17 cellular contexts compared by ENCODE assay signal in the genomic region with DNA sequence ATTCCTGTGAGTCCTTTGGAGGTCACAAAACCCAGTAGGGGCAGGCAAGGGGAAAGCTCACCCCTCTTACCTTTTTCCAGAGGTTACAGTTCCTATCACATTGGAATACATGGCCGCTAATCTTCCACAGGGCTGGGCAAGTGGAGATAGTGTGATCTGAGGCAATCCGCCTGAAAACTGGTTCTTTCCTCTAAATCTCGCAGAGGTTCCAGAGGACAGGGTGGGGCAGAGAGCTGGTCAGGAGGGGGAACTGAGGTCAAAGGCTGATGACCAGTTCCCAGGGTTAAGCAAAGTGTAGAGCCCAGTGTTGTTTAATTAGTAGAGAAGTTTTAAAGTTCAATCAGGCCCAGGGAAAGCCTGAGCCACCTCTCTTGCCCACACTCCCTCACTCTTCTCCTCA. TPM values are rescaled to one million over a fixed set of nuclear protein-coding genes. Genes with fewer than 3 reads are reported as not detected.
A peak's percentile ranks its signal among the peaks of the same experiment; 100 is the strongest.
DNase-seq lines count a peak whose midpoint lies in the region; ATAC-seq and TF ChIP-seq lines count a peak whose summit lies in the region.
"Had no signal": no experiment of that assay in that cellular context is flagged by ENCODE, and none has a peak within 500 bp of the region (broad histone marks: within the 10 kb centered on the region; RNA-seq: fewer than 3 reads in every experiment).

A gene (minus strand): TSS at position 179 of the 400 bp plus-strand sequence. CDS start 68 bp downstream, at position 111.

- H3K4ac ChIP-seq in H9 (ENCODE audit: low read depth, low read length): no peak within 1 kb of the TSS

- no peak within 1 kb of the TSS for H3K4me2 ChIP-seq in H9 (ENCODE audit: insufficient read depth, insufficient read length, low read length)
- no peak within 1 kb of the TSS for H3K4me2 ChIP-seq in osteoblast (ENCODE audit: insufficient read depth, low read length)
- H3K4me2 ChIP-seq: A549 had no signal

- H3K9me3 Mint-ChIP-seq in H9 (no peaks in the 10 kb centered on the region), WTC11 (no peaks in the 10 kb centered on the region)
- no peaks in the 10 kb centered on the region for H3K9me3 Mint-ChIP-seq in stimulated activated effector memory CD8-positive, alpha-beta T cell treated with anti-CD3 and anti-CD28 coated beads, Interleukin-12 subunit alpha, Interleukin-12 subunit beta, amount 100 ng/mL, for 72 hours
- H3K9me3 Mint-ChIP-seq: CD8-positive, alpha-beta T cell had no signal

- H2BK15ac ChIP-seq in H9 (ENCODE audit: low read depth, low read length): no peak within 1 kb of the TSS

- H2BK120ac ChIP-seq in H9 (ENCODE audit: low read depth, low read length, poor library complexity, severe bottlenecking): no peak within 1 kb of the TSS

- H3K4me1 ChIP-seq in H9 (ENCODE audit: insufficient read depth, low read length) (no peaks in the 10 kb centered on the region), osteoblast (ENCODE audit: insufficient read depth, low read length) (no peaks in the 10 kb centered on the region)
- H3K4me1 ChIP-seq: A549, BE2C had no signal

- no peak within 1 kb of the TSS for H3K4me3 ChIP-seq in osteoblast (ENCODE audit: insufficient read depth, low read length)
- H3K4me3 ChIP-seq: A549 had no signal

- H3T11ph ChIP-seq in H9 (ENCODE audit: low read length): no peak within 1 kb of the TSS

- TF ChIP-seq CTCF in H9 (conservative IDR thresholded peaks at IDR 0.05): no peak
- TF ChIP-seq CTCF in WTC11 (IDR thresholded peaks at IDR 0.05): no peak
- TF ChIP-seq CTCF in osteoblast (IDR thresholded peaks at IDR 0.05; ENCODE audit: extremely low read depth, low read depth, low read length): no peak

- peaks cover 3% of the 10 kb centered on the region; the same call in 1 of the 2 replicates for H3K27me3 Mint-ChIP-seq in H9 (ENCODE audit: low read depth)
- H3K27me3 Mint-ChIP-seq in WTC11 (ENCODE audit: low read depth): no peaks in the 10 kb centered on the region

- H2BK12ac ChIP-seq in H9 (ENCODE audit: insufficient read length, low read depth, low read length): no peak within 1 kb of the TSS

- POLR2A ChIA-PET in WTC11 (lab: Charles Lee): no interaction called here

- no CpG with 5 or more reads among the region's 3 CpGs for WGBS in H9 (ENCODE audit: extremely low coverage, insufficient read length, low lambda C conversion rate)

- no peaks in the 10 kb centered on the region for H3K23me2 ChIP-seq in H9 (ENCODE audit: insufficient read length, low read depth, low read length, poor library complexity, severe bottlenecking)

- H3K27ac ChIP-seq in H9 (ENCODE audit: insufficient read length, low read depth, low read length) (no peak within 1 kb of the TSS), osteoblast (ENCODE audit: low read depth, low read length) (no peak within 1 kb of the TSS)
- H3K27ac ChIP-seq: A549, C4-2B had no signal

- ATAC-seq in WTC11 (no peak), left lobe of liver (peak; percentile 77)
- no peak for ATAC-seq in stimulated activated effector memory CD8-positive, alpha-beta T cell treated with anti-CD3 and anti-CD28 coated beads, Interleukin-12 subunit alpha, Interleukin-12 subunit beta, amount 100 ng/mL, for 72 hours
- ATAC-seq: A549; CD8-positive, alpha-beta T cell; HCT116 had no signal

- H2BK20ac ChIP-seq in H9 (ENCODE audit: low read depth, low read length, poor library complexity, severe bottlenecking): no peak within 1 kb of the TSS

- H2BK5ac ChIP-seq in H9 (ENCODE audit: insufficient read length, low read length): no peak within 1 kb of the TSS

- H2AK5ac ChIP-seq in H9 (ENCODE audit: insufficient read length, low read length): no peak within 1 kb of the TSS

- H3K9me3 ChIP-seq in H9 (ENCODE audit: control insufficient read depth, low read depth, low read length) (no peaks in the 10 kb centered on the region), osteoblast (ENCODE audit: low read depth, low read length) (no peaks in the 10 kb centered on the region)
- H3K9me3 ChIP-seq: A549, BE2C had no signal

- H3K4me3 Mint-ChIP-seq in H9 (no peak within 1 kb of the TSS), WTC11 (no peak within 1 kb of the TSS)
- H3K4me3 Mint-ChIP-seq in stimulated activated effector memory CD8-positive, alpha-beta T cell treated with anti-CD3 and anti-CD28 coated beads, Interleukin-12 subunit alpha, Interleukin-12 subunit beta, amount 100 ng/mL, for 72 hours: no peak within 1 kb of the TSS
- H3K4me3 Mint-ChIP-seq: CD8-positive, alpha-beta T cell had no signal

- CTCF ChIA-PET in WTC11 (lab: Charles Lee): no interaction called here

- H3K36me3 Mint-ChIP-seq in H9 (ENCODE audit: insufficient read depth in 1 of 3, low read depth in 3 of 3): no peaks in the 10 kb centered on the region
- H3K36me3 Mint-ChIP-seq in WTC11: no peaks in the 10 kb centered on the region
- no peaks in the 10 kb centered on the region for H3K36me3 Mint-ChIP-seq in stimulated activated effector memory CD8-positive, alpha-beta T cell treated with anti-CD3 and anti-CD28 coated beads, Interleukin-12 subunit alpha, Interleukin-12 subunit beta, amount 100 ng/mL, for 72 hours
- H3K36me3 Mint-ChIP-seq: CD8-positive, alpha-beta T cell had no signal

- no peaks in the 10 kb centered on the region for H3K79me1 ChIP-seq in H9 (ENCODE audit: insufficient read depth, low read depth, low read length, poor library complexity, severe bottlenecking)

- H2AFZ ChIP-seq in H9 (ENCODE audit: low read length): no peak within 1 kb of the TSS
- no peak within 1 kb of the TSS for H2AFZ ChIP-seq in osteoblast (ENCODE audit: low read length)

- H3K18ac ChIP-seq in H9 (ENCODE audit: insufficient read length, low read depth, low read length): no peak within 1 kb of the TSS

- no peak within 1 kb of the TSS for H3K9ac ChIP-seq in H9 (ENCODE audit: extremely low read depth, insufficient read length, low read length)

- H3K14ac ChIP-seq in H9 (ENCODE audit: insufficient read depth, low read length): no peak within 1 kb of the TSS

- H4K8ac ChIP-seq in H9 (replicated peaks; ENCODE audit: insufficient read length, low read depth, low read length): no peak within 1 kb of the TSS

- no peaks in the 10 kb centered on the region for H3K36me3 ChIP-seq in osteoblast (ENCODE audit: insufficient read depth, low read length)
- H3K36me3 ChIP-seq: BE2C had no signal

- no peak within 1 kb of the TSS for H3K23ac ChIP-seq in H9 (ENCODE audit: insufficient read length, low read depth, low read length)

- no peak within 1 kb of the TSS for H4K5ac ChIP-seq in H9 (ENCODE audit: insufficient read length, low read depth, low read length)

- no peaks in the 10 kb centered on the region for H4K20me1 ChIP-seq in H9 (ENCODE audit: control insufficient read depth, insufficient read depth, insufficient read length)
- no peaks in the 10 kb centered on the region for H4K20me1 ChIP-seq in osteoblast (ENCODE audit: insufficient read depth, low read length)

- H3K56ac ChIP-seq in H9 (ENCODE audit: insufficient read length, low read depth, low read length): no peak within 1 kb of the TSS

- no peaks in the 10 kb centered on the region for H3K79me2 ChIP-seq in H9 (ENCODE audit: insufficient read depth, low read length)
- no peaks in the 10 kb centered on the region for H3K79me2 ChIP-seq in osteoblast (ENCODE audit: insufficient read depth, low read length)

- no peak for DNase-seq in H9
- DNase-seq in WTC11 (ENCODE audit: low spot score): no peak
- DNase-seq in left lobe of liver (ENCODE audit: low spot score): peak; percentile 87
- DNase-seq in stimulated activated effector memory CD8-positive, alpha-beta T cell treated with anti-CD3 and anti-CD28 coated beads, Interleukin-12 subunit alpha, Interleukin-12 subunit beta, amount 100 ng/mL, for 72 hours (ENCODE audit: low spot score in 2 of 2): no peak
- DNase-seq in osteoblast (ENCODE audit: insufficient read length, low spot score, missing footprints): no peak
- no peak for DNase-seq in A172 (ENCODE audit: low spot score)
- DNase-seq in stimulated activated CD4-positive, alpha-beta T cell treated with anti-CD3 and anti-CD28 coated beads, Interleukin-4, amount 100 ng/mL, for 1 hour: no peak
- DNase-seq: BE2C; CD8-positive, alpha-beta T cell; COR-L47; DND-41; GF-D8; IMR-90 had no signal

- H3K27me3 ChIP-seq in H9 (ENCODE audit: insufficient read depth, low read length): no peaks in the 10 kb centered on the region
- H3K27me3 ChIP-seq in osteoblast (ENCODE audit: insufficient read depth, low read length): no peaks in the 10 kb centered on the region
- H3K27me3 ChIP-seq: BE2C had no signal

- H4K91ac ChIP-seq in H9 (ENCODE audit: insufficient read length, low read depth, low read length): no peak within 1 kb of the TSS

- H3K27ac Mint-ChIP-seq in H9: peak within 1 kb of the TSS in 2 of 3 experiments; percentile 6 to 56; a peak in 1 of 7 replicates
- peak within 1 kb of the TSS; percentile 52; the same call in 1 of the 2 replicates for H3K27ac Mint-ChIP-seq in WTC11
- peak within 1 kb of the TSS; percentile 55 for H3K27ac Mint-ChIP-seq in stimulated activated effector memory CD8-positive, alpha-beta T cell treated with anti-CD3 and anti-CD28 coated beads, Interleukin-12 subunit alpha, Interleukin-12 subunit beta, amount 100 ng/mL, for 72 hours
- H3K27ac Mint-ChIP-seq: CD8-positive, alpha-beta T cell had no signal

- H3K4me1 Mint-ChIP-seq in H9 (no peaks in the 10 kb centered on the region), WTC11 (no peaks in the 10 kb centered on the region)
- H3K4me1 Mint-ChIP-seq in stimulated activated effector memory CD8-positive, alpha-beta T cell treated with anti-CD3 and anti-CD28 coated beads, Interleukin-12 subunit alpha, Interleukin-12 subunit beta, amount 100 ng/mL, for 72 hours: no peaks in the 10 kb centered on the region

TF ChIP-seq in WTC11, 78 proteins besides CTCF, POLR2A, EP300 and RAD21:
- TF ChIP-seq ATF1 (CRISPR knock-in tag; IDR thresholded peaks at IDR 0.05) (no peak), GABPB1 (CRISPR knock-in tag; IDR thresholded peaks at IDR 0.05) (peak; percentile 43; the same call in 1 of the 2 replicates)

RNA-seq across cellular contexts. Expression of the gene that starts here (rescaled TPM):
- not detected in 2 replicates for total RNA-seq in H9 (2021)
- total RNA-seq in WTC11 (2021): 0.57 to 1.0 TPM (median 0.69 TPM) in 3 replicates
- total RNA-seq in left lobe of liver: 2,515 TPM
- under 0.01 TPM in 1 of 2 replicates, not detected in the other for total RNA-seq in osteoblast
- total RNA-seq in A172 (2014; rRNA removed; shearing (Covaris generic)): not detected in 2 replicates
- total RNA-seq: CD8-positive, alpha-beta T cell; H4; IMR-90 had no signal

Comparison
In these comparisons a context has a peak if more than half of its experiments do, and no peak if none do; other contexts are left out.
1. RNA of the gene that starts here (total RNA-seq): 2,515 TPM in left lobe of liver (single experiment); 0.57 to 1.0 TPM in WTC11, not detected in H9, under 0.01 TPM in osteoblast and not detected in A172; every median in the first group is over 1,000 times any median in the second.
2. Peak in every context shown above with its lines, with median percentiles within 50 percentile points of each other: H3K27ac Mint-ChIP-seq.